Comparison of ENCODE assay signal across 25 cellular contexts in the genomic region with DNA sequence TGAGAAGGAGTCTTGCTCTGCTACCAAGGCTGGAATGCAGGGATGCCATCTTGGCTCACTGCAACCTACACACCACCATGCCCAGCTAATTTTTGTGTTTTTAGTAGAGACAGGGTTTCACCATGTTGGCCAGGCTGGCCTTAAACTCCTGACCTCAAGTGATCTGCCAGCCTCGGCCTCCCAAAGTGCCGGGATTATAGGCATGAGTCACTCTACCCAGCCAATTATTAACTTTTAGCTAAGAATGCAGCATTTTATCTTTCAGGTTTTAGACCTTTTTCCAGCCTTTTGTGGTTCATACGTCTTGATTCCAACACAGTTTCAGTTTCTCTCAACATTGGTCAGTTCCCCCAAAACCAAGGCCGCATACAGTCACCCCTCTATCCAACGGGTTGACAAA.
DNase-seq lines count a peak whose midpoint lies in the region.
"Had no signal": no experiment of that assay in that cellular context is flagged by ENCODE, and none has a peak within 500 bp of the region (broad histone marks: within the 10 kb centered on the region; RNA-seq: fewer than 3 reads in every experiment).

No MANE protein-coding gene starts in this region.

- H3K14ac ChIP-seq in mesenchymal stem cell (ENCODE audit: low read length in 2 of 2): no peak overlapping the region

- WGBS in mesenchymal stem cell: 83% methylated on average over 5 of the region's 5 CpGs

- H3K36me3 ChIP-seq in MG63 (no peaks in the 10 kb centered on the region), mesenchymal stem cell (ENCODE audit: control insufficient read depth in 1 of 2, insufficient read depth in 2 of 2, low read depth in 1 of 2, low read length in 2 of 2) (no peaks in the 10 kb centered on the region)
- no peaks in the 10 kb centered on the region for H3K36me3 ChIP-seq in CD8-positive, alpha-beta memory T cell (ENCODE audit: insufficient read depth, low read length)
- H3K36me3 ChIP-seq: BLaER1 treated with 17β-estradiol and CSF1 and Interleukin-3, amounts not matched to agents 10 nM and 100 nM had no signal

- H3K9ac ChIP-seq in mesenchymal stem cell (ENCODE audit: low read length): no peak overlapping the region
- H3K9ac ChIP-seq: BLaER1 treated with 17β-estradiol and CSF1 and Interleukin-3, amounts not matched to agents 10 nM and 100 nM; GM23248; KMS-11; SK-N-SH had no signal

- H3K9me3 Mint-ChIP-seq in CD8-positive, alpha-beta memory T cell: peaks cover 2 to 10% (median 2%) of the 10 kb centered on the region in 5 donors
- H3K9me3 Mint-ChIP-seq: CD4-positive, alpha-beta T cell; H9 had no signal

- DNase-seq in ACHN: peak; percentile 58
- DNase-seq in MG63: peak; percentile 58
- DNase-seq in kidney glomerular epithelial cell (lab: John Stamatoyannopoulos, UW): peak; percentile 28
- DNase-seq in mesenchymal stem cell: no peak
- no peak for DNase-seq in posterior vena cava (ENCODE audit: low spot score)
- no peak for DNase-seq in CD8-positive, alpha-beta memory T cell
- DNase-seq in NCI-H1417 (lab: John Stamatoyannopoulos, UW): no peak
- DNase-seq in caudate nucleus (lab: John Stamatoyannopoulos, UW): no peak
- DNase-seq: AML-193; Caco-2; CD4-positive, alpha-beta T cell; GM23248; H9; NCI-H1048; NCI-H1417 treated with DMSO at 0.1 percent for 48 hours; NCI-H1930; NCI-H2107; NCI-H446; NCI-H524 treated with DMSO at 0.1 percent for 48 hours; NCI-H774; SK-N-SH; SW 1271 had no signal

- CTCF ChIA-PET in CD8-positive, alpha-beta memory T cell (lab: Charles Lee): no interaction called here

- POLR2A ChIA-PET in CD8-positive, alpha-beta memory T cell (lab: Charles Lee): no interaction called here

- H3K4me2 ChIP-seq in mesenchymal stem cell (ENCODE audit: low read length, poor library complexity, severe bottlenecking): peak overlapping the region; percentile 43
- H3K4me2 ChIP-seq: BLaER1 treated with 17β-estradiol and CSF1 and Interleukin-3, amounts not matched to agents 10 nM and 100 nM; KMS-11; SK-N-SH had no signal

- peaks cover 8% of the 10 kb centered on the region for H3K4me1 ChIP-seq in mesenchymal stem cell (ENCODE audit: control insufficient read depth, insufficient read depth, low read depth, low read length)
- H3K4me1 ChIP-seq in CD8-positive, alpha-beta memory T cell (ENCODE audit: insufficient read depth, low read length): no peaks in the 10 kb centered on the region
- H3K4me1 ChIP-seq: BLaER1 treated with 17β-estradiol and CSF1 and Interleukin-3, amounts not matched to agents 10 nM and 100 nM had no signal

- H3K4me3 Mint-ChIP-seq in CD8-positive, alpha-beta memory T cell: no peak overlapping the region
- H3K4me3 Mint-ChIP-seq: CD4-positive, alpha-beta T cell; H9; IgD-negative memory B cell had no signal

- intact Hi-C loops in posterior vena cava (cut with DNase I): no loop called here

- H3K79me1 ChIP-seq in mesenchymal stem cell (replicated peaks; ENCODE audit: low read length, poor library complexity, severe bottlenecking): no peaks in the 10 kb centered on the region

- H2BK5ac ChIP-seq in mesenchymal stem cell (ENCODE audit: low read depth, low read length, poor library complexity, severe bottlenecking): no peak overlapping the region

- H3K4ac ChIP-seq in mesenchymal stem cell (ENCODE audit: low read depth in 1 of 2, low read length in 2 of 2): no peak overlapping the region

- H2BK120ac ChIP-seq in mesenchymal stem cell (ENCODE audit: low read depth, low read length): no peak overlapping the region

- H2AFZ ChIP-seq in mesenchymal stem cell (ENCODE audit: low read depth, low read length): no peak overlapping the region
- H2AFZ ChIP-seq: GM23248 had no signal

- H2BK15ac ChIP-seq in mesenchymal stem cell (ENCODE audit: low read depth, poor library complexity, severe bottlenecking): no peak overlapping the region

- no peak overlapping the region for H4K91ac ChIP-seq in mesenchymal stem cell (ENCODE audit: low read length)

- in situ Hi-C loops in ACHN (cut with HindIII; ENCODE audit: low pct_ligation_motif_present, low pct_unique_long_range_greater_than_20kb, low sequenced_read_pairs): no loop called here

- H3K27ac Mint-ChIP-seq in CD8-positive, alpha-beta memory T cell: no peak overlapping the region
- H3K27ac Mint-ChIP-seq: CD4-positive, alpha-beta T cell; H9 had no signal

- H3K27ac ChIP-seq in mesenchymal stem cell (ENCODE audit: low read length, poor library complexity, severe bottlenecking) (peak overlapping the region; percentile 53), caudate nucleus (ENCODE audit: low read depth, low read length) (no peak overlapping the region)
- no peak overlapping the region for H3K27ac ChIP-seq in CD8-positive, alpha-beta memory T cell (ENCODE audit: low read depth, low read length)
- H3K27ac ChIP-seq: BLaER1 treated with 17β-estradiol and CSF1 and Interleukin-3, amounts not matched to agents 10 nM and 100 nM; GM23248; KMS-11 had no signal

- H4K8ac ChIP-seq in mesenchymal stem cell (ENCODE audit: low read length): no peak overlapping the region

- H3K4me3 ChIP-seq in MG63 (no peak overlapping the region), mesenchymal stem cell (ENCODE audit: insufficient read depth in 1 of 2, low read depth in 1 of 2, low read length in 2 of 2) (no peak overlapping the region)
- no peak overlapping the region for H3K4me3 ChIP-seq in CD8-positive, alpha-beta memory T cell (ENCODE audit: low read length)
- H3K4me3 ChIP-seq: BLaER1 treated with 17β-estradiol and CSF1 and Interleukin-3, amounts not matched to agents 10 nM and 100 nM; GM23248 had no signal

- no peak overlapping the region for H3K18ac ChIP-seq in mesenchymal stem cell (ENCODE audit: low read depth in 1 of 2, low read length in 2 of 2)

- H3K27me3 Mint-ChIP-seq in CD8-positive, alpha-beta memory T cell: peaks cover 0 to 7% of the 10 kb centered on the region in 2 donors

- H3K27me3 ChIP-seq in MG63 (no peaks in the 10 kb centered on the region), mesenchymal stem cell (ENCODE audit: control insufficient read depth in 1 of 2, insufficient read depth in 1 of 2, low read length in 2 of 2) (peaks cover 0 to 9% of the 10 kb centered on the region in 2 experiments)
- no peaks in the 10 kb centered on the region for H3K27me3 ChIP-seq in CD8-positive, alpha-beta memory T cell (ENCODE audit: insufficient read depth, low read length, poor library complexity, severe bottlenecking)
- H3K27me3 ChIP-seq: BLaER1 treated with 17β-estradiol and CSF1 and Interleukin-3, amounts not matched to agents 10 nM and 100 nM had no signal

- H3K36me3 Mint-ChIP-seq in CD8-positive, alpha-beta memory T cell: no peaks in the 10 kb centered on the region

- H3K23ac ChIP-seq in mesenchymal stem cell (ENCODE audit: low read length in 2 of 2): no peak overlapping the region

- H3K4me1 Mint-ChIP-seq in CD8-positive, alpha-beta memory T cell: no peaks in the 10 kb centered on the region

- H3K9me3 ChIP-seq in MG63: no peaks in the 10 kb centered on the region
- H3K9me3 ChIP-seq in mesenchymal stem cell (ENCODE audit: control insufficient read depth, low read length): no peaks in the 10 kb centered on the region
- H3K9me3 ChIP-seq in CD8-positive, alpha-beta memory T cell (ENCODE audit: low read length): no peaks in the 10 kb centered on the region
- H3K9me3 ChIP-seq: BLaER1 treated with 17β-estradiol and CSF1 and Interleukin-3, amounts not matched to agents 10 nM and 100 nM; Caco-2; SK-N-SH had no signal

- no peak overlapping the region for H2AK5ac ChIP-seq in mesenchymal stem cell (ENCODE audit: low read length, severe bottlenecking)

- H2BK12ac ChIP-seq in mesenchymal stem cell (ENCODE audit: low read length in 2 of 2): no peak overlapping the region

Comparison
In these comparisons a context has a peak if more than half of its experiments do, and no peak if none do; other contexts are left out.
1. DNase-seq: peak in ACHN (single experiment), MG63 (single experiment) and kidney glomerular epithelial cell (single experiment); none in mesenchymal stem cell (single experiment), posterior vena cava (single experiment), CD8-positive, alpha-beta memory T cell (0 of 5), NCI-H1417 (0 of 3) and caudate nucleus (0 of 61).